In the genomic region with DNA sequence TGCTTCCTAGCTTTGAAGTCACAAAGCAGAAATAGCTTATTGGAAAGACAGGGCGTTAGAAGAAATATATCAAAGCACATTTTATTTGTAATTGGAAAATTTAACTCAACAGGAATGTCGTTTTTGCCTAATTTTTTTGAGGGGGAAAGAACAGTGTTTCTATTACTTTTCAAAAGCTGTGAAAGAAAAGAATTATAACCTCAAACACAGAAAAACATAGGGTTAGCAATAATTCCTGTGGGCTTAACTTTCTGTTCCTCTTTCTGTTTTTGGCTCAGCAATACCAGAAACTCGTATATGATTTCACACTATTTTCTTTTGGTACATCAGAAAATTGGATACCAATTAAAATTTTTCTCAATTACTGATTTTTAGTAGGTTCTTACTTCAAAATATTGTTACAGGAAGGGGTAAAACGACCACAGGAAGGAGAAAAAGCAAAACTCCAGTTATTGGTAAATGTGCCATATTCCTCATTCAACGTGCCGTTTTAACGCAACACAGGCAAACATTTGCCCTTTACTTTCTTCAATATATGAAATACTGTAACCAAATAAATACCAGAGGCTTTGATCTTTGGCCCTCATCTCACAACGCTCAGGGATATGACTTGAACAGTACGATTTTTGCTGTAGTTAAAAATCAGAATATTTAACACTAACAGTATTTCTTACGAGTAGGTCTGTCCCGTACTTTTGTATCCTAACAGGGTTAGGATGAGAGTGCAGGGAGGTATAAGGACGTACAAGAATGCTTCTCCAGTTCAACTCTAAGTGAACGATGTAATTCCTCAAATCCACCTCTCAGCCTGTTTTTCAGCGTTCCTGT, we compare ENCODE assay signal across 8 cellular contexts.
DNase-seq lines count a peak whose midpoint lies in the region; TF ChIP-seq lines count a peak whose summit lies in the region.

No MANE protein-coding gene starts in this region.

- H3K9me3 Mint-ChIP-seq in activated naive CD4-positive, alpha-beta T cell treated with anti-CD3 and anti-CD28 coated beads, Interleukin-2, amount 10 ng/mL, durations not matched to agents 7 days and 5 days, result no peaks in the 10 kb centered on the region

- H3K4me3 ChIP-seq in endocrine pancreas (ENCODE audit: control insufficient read depth, insufficient read depth, low read length) (peak overlapping the region; percentile 92), parathyroid adenoma (ENCODE audit: low read depth, low read length) (peak overlapping the region; percentile 73)

- no peaks in the 10 kb centered on the region for H3K79me2 ChIP-seq in parathyroid adenoma

- H3K4me1 Mint-ChIP-seq in activated naive CD4-positive, alpha-beta T cell treated with anti-CD3 and anti-CD28 coated beads, Interleukin-2, amount 10 ng/mL, durations not matched to agents 7 days and 5 days, result peaks cover 39% of the 10 kb centered on the region

- peak overlapping the region; percentile 89 for H3K27ac Mint-ChIP-seq in activated naive CD4-positive, alpha-beta T cell treated with anti-CD3 and anti-CD28 coated beads, Interleukin-2, amount 10 ng/mL, durations not matched to agents 7 days and 5 days

- peak overlapping the region; percentile 84 for H3K9ac ChIP-seq in endocrine pancreas (ENCODE audit: control insufficient read depth, insufficient read depth, low read length)
- H3K9ac ChIP-seq in parathyroid adenoma, result no peak overlapping the region

- H3K4me2 ChIP-seq in parathyroid adenoma (ENCODE audit: low read length), result peak overlapping the region; percentile 51

- CTCF ChIA-PET in activated naive CD4-positive, alpha-beta T cell treated with anti-CD3 and anti-CD28 coated beads, Interleukin-2, amount 10 ng/mL, durations not matched to agents 7 days and 5 days (lab: Charles Lee), result interaction anchor here (0.6 kb wide), 2 partner anchors 178 to 616 kb away, joined by 3 read pairs; no protein-coding TSS in a partner anchor

- H3K36me3 ChIP-seq in endocrine pancreas (ENCODE audit: control insufficient read depth, insufficient read depth, low read length) (no peaks in the 10 kb centered on the region), parathyroid adenoma (ENCODE audit: control insufficient read depth, insufficient read depth, low read length) (no peaks in the 10 kb centered on the region)

- H2AFZ ChIP-seq in parathyroid adenoma, result peak overlapping the region; percentile 93

- peak overlapping the region; percentile 92 for H3K27ac ChIP-seq in parathyroid adenoma

- peak overlapping the region; percentile 82 for H3K4me3 Mint-ChIP-seq in activated naive CD4-positive, alpha-beta T cell treated with anti-CD3 and anti-CD28 coated beads, Interleukin-2, amount 10 ng/mL, durations not matched to agents 7 days and 5 days

- H3K4me1 ChIP-seq in endocrine pancreas (ENCODE audit: control insufficient read depth, insufficient read depth, low read length), result no peaks in the 10 kb centered on the region
- H3K4me1 ChIP-seq in parathyroid adenoma, result peaks cover 5% of the 10 kb centered on the region

- no peak for TF ChIP-seq CTCF in parathyroid adenoma (IDR thresholded peaks at IDR 0.05)

- H3K27me3 ChIP-seq in endocrine pancreas (ENCODE audit: control insufficient read depth, insufficient read depth, low read length), result no peaks in the 10 kb centered on the region
- H3K27me3 ChIP-seq in parathyroid adenoma (ENCODE audit: control insufficient read depth, insufficient read depth, low read length), result no peaks in the 10 kb centered on the region

- no peaks in the 10 kb centered on the region for H3K36me3 Mint-ChIP-seq in activated naive CD4-positive, alpha-beta T cell treated with anti-CD3 and anti-CD28 coated beads, Interleukin-2, amount 10 ng/mL, durations not matched to agents 7 days and 5 days

- H3K9me3 ChIP-seq in endocrine pancreas (ENCODE audit: control insufficient read depth, low read length) (no peaks in the 10 kb centered on the region), parathyroid adenoma (ENCODE audit: control insufficient read depth, low read length) (no peaks in the 10 kb centered on the region)

- no peak for DNase-seq in activated naive CD4-positive, alpha-beta T cell treated with anti-CD3 and anti-CD28 coated beads, Interleukin-2, amount 10 ng/mL, durations not matched to agents 7 days and 5 days
- DNase-seq in activated naive CD4-positive, alpha-beta T cell (lab: John Stamatoyannopoulos, UW), result no peak
- DNase-seq in NOMO-1 treated with DMSO at 0.1 percent for 48 hours (lab: John Stamatoyannopoulos, UW; ENCODE audit: unreplicated experiment) (peak; percentile 63), foreskin melanocyte (no peak), activated gamma-delta T cell treated with Interleukin-2 at 50 U/mL for 16 hours (no peak)
- no peak for DNase-seq in stimulated activated CD4-positive, alpha-beta T cell treated with anti-CD3 and anti-CD28 coated beads, Interleukin-15, amount 100 ng/mL, for 24 hours

- H3K27me3 Mint-ChIP-seq in activated naive CD4-positive, alpha-beta T cell treated with anti-CD3 and anti-CD28 coated beads, Interleukin-2, amount 10 ng/mL, durations not matched to agents 7 days and 5 days, result peaks cover 8% of the 10 kb centered on the region
